10 cellular contexts compared by ENCODE assay signal in the genomic region with DNA sequence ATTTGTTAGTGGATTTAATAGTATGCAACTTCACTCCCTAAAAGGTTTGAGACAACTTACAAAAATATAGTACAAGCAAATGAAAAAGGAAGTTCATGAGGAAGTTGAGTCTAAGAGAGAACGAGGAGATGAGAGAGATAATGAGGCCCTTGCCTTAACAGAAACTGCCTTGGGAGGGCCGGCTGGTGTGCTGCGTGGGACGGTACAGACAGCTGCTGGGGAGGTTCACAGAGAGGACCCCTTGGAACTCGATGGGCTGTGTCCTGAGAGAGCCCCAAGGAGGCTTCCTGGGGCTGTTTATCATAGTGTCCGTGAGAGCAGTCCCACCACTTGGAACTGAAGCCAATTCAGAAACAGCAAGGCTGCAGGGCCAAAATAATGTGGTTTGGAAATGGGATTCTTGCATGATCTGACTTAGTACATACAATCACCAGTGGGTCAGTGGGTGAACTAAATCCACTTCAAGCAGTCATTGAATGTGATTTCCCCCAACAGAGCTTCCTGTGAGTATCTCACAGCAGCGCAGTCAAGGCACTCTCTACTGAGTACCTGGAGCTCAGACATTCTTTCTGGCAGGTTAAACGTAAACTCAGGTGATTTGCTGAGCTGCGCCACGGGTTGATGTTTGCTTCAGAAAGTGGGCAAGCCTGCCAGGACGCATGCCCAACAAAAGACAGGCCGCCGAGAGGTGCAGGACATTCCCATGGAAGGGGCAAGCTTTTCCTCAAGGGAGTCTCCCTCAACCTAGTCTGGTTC.
DNase-seq lines count a peak whose midpoint lies in the region; ATAC-seq and TF ChIP-seq lines count a peak whose summit lies in the region.
"Had no signal": no experiment of that assay in that cellular context is flagged by ENCODE, and none has a peak within 500 bp of the region (broad histone marks: within the 10 kb centered on the region; RNA-seq: fewer than 3 reads in every experiment).

No MANE protein-coding gene starts in this region.

- no peaks in the 10 kb centered on the region for H3K27me3 Mint-ChIP-seq in stimulated activated memory B cell treated with anti-CD40 and anti-IgM and Interleukin-4, amounts not matched to agents 10 μg/mL and 1 μg/mL and 100 μg/mL, for 72 hours

- DNase-seq in left ventricle myocardium superior (no peak), Right ventricle myocardium superior (no peak), HL-60 (ENCODE audit: low read depth in 1 of 2, low spot score in 1 of 2) (peak in 1 of 2 experiments; percentile 78), activated T-cell treated with anti-CD3 and anti-CD28 coated beads for 4 hours (peak; percentile 14), thyroid gland (no peak), DMS114 treated with DMSO at 0.1 percent for 48 hours (lab: John Stamatoyannopoulos, UW; ENCODE audit: unreplicated experiment) (no peak)
- DNase-seq: ACHN, brain microvascular endothelial cell had no signal

- no peak overlapping the region for H3K4me3 ChIP-seq in HL-60 (replicated peaks; ENCODE audit: insufficient read depth, low read length)
- no peak overlapping the region for H3K4me3 ChIP-seq in thyroid gland (replicated peaks in 1 of 3)

- H3K4me1 ChIP-seq in thyroid gland, result peaks cover 23 to 29% of the 10 kb centered on the region in 2 donors

- peaks cover 13% of the 10 kb centered on the region for H3K4me1 Mint-ChIP-seq in stimulated activated memory B cell treated with anti-CD40 and anti-IgM and Interleukin-4, amounts not matched to agents 10 μg/mL and 1 μg/mL and 100 μg/mL, for 72 hours

- TF ChIP-seq CTCF in HL-60 (IDR thresholded peaks at IDR 0.05; ENCODE audit: insufficient read depth, low read length) (no peak), thyroid gland (IDR thresholded peaks at IDR 0.05) (no peak)

- intact Hi-C loops in left ventricle myocardium superior (cut with micrococcal nuclease) (loop anchor here (10.0 kb wide), 1 partner anchor 136 kb away; no protein-coding TSS in a partner anchor), Right ventricle myocardium superior (cut with DNase I) (no loop called here), thyroid gland (cut with DNase I) (no loop called here)

- no peak for TF ChIP-seq POLR2A in thyroid gland (IDR thresholded peaks at IDR 0.05)

- H3K9me3 Mint-ChIP-seq in stimulated activated memory B cell treated with anti-CD40 and anti-IgM and Interleukin-4, amounts not matched to agents 10 μg/mL and 1 μg/mL and 100 μg/mL, for 72 hours, result no peaks in the 10 kb centered on the region

- H3K9me3 ChIP-seq in thyroid gland, result no peaks in the 10 kb centered on the region

- 79 to 80% methylated on average over 13 of the region's 13 CpGs for WGBS in thyroid gland, 2 donors

- no peak overlapping the region for H3K4me3 Mint-ChIP-seq in stimulated activated memory B cell treated with anti-CD40 and anti-IgM and Interleukin-4, amounts not matched to agents 10 μg/mL and 1 μg/mL and 100 μg/mL, for 72 hours

- H3K36me3 Mint-ChIP-seq in stimulated activated memory B cell treated with anti-CD40 and anti-IgM and Interleukin-4, amounts not matched to agents 10 μg/mL and 1 μg/mL and 100 μg/mL, for 72 hours, result peaks cover 22% of the 10 kb centered on the region

- peak overlapping the region; percentile 70 for H3K27ac Mint-ChIP-seq in stimulated activated memory B cell treated with anti-CD40 and anti-IgM and Interleukin-4, amounts not matched to agents 10 μg/mL and 1 μg/mL and 100 μg/mL, for 72 hours

- H3K27ac ChIP-seq in HL-60 (replicated peaks), result peak overlapping the region; percentile 42
- H3K27ac ChIP-seq in thyroid gland, result no peak overlapping the region
- H3K27ac ChIP-seq: brain microvascular endothelial cell had no signal

- ATAC-seq in left ventricle myocardium superior (peak; percentile 19), Right ventricle myocardium superior (ENCODE audit: poor library complexity) (no peak), GM18520 (IDR thresholded peaks at IDR 0.05; ENCODE audit: unreplicated experiment) (no peak)
- ATAC-seq in stimulated activated memory B cell treated with anti-CD40 and anti-IgM and Interleukin-4, amounts not matched to agents 10 μg/mL and 1 μg/mL and 100 μg/mL, for 72 hours, result peak; percentile 84

- H3K36me3 ChIP-seq in thyroid gland, result peaks cover 4 to 8% of the 10 kb centered on the region in 2 donors

- H3K27me3 ChIP-seq in HL-60 (ENCODE audit: insufficient read depth, poor library complexity, severe bottlenecking) (no peaks in the 10 kb centered on the region), thyroid gland (no peaks in the 10 kb centered on the region)
- H3K27me3 ChIP-seq: brain microvascular endothelial cell had no signal

Comparison
In these comparisons a context has a peak if more than half of its experiments do, and no peak if none do; other contexts are left out.
1. ATAC-seq: peak in left ventricle myocardium superior (single experiment) and stimulated activated memory B cell treated with anti-CD40 and anti-IgM and Interleukin-4, amounts not matched to agents 10 μg/mL and 1 μg/mL and 100 μg/mL, for 72 hours (single experiment); none in Right ventricle myocardium superior (single experiment) and GM18520 (single experiment).